In genomic region chr6:81446509-81446908, GRCh38 we compare ENCODE assay signal across 11 cellular contexts.
"Had no signal": no experiment of that assay in that cellular context is flagged by ENCODE, and none has a peak within 500 bp of the region (broad histone marks: within the 10 kb centered on the region; RNA-seq: fewer than 3 reads in every experiment).

No MANE protein-coding gene starts in this region.

- H3K27me3 Mint-ChIP-seq: IgD-negative memory B cell had no signal

- H3K9me3 Mint-ChIP-seq: HFFc6 had no signal

- H3K27ac ChIP-seq: GM23248, HL-60, KMS-11 had no signal

- H3K9me3 ChIP-seq: HAP-1 had no signal

- H3K4me1 ChIP-seq: HAP-1 had no signal

- ATAC-seq: HCT116 had no signal

- DNase-seq: GM23248, GOT3, H7, HFFc6, KBM-7 had no signal

- H3K27ac Mint-ChIP-seq: HFFc6, IgD-negative memory B cell had no signal

- FAIRE-seq: HTR-8/SVneo had no signal

- H3K4me3 ChIP-seq: GM23248, HAP-1 had no signal

- H3K36me3 Mint-ChIP-seq: IgD-negative memory B cell had no signal

- H3K4me3 Mint-ChIP-seq: HFFc6 had no signal

- H3K36me3 ChIP-seq: HAP-1 had no signal

- H3K4me1 Mint-ChIP-seq: IgD-negative memory B cell had no signal
